Comparison of ENCODE assay signal across 4 cellular contexts in genomic region chr3:58527440-58527839, GRCh38. TPM values are rescaled to one million over a fixed set of nuclear protein-coding genes. Genes with fewer than 3 reads are reported as not detected.
"Had no signal": no experiment of that assay in that cellular context is flagged by ENCODE, and none has a peak within 500 bp of the region (broad histone marks: within the 10 kb centered on the region; RNA-seq: fewer than 3 reads in every experiment).

No MANE protein-coding gene starts in this region.

RNA-seq across cellular contexts. Expression of gene ACOX2, which starts 9.6 kb away (rescaled TPM):
- total RNA-seq: HT-29, K562 had no signal
- polyA plus RNA-seq: IgD-negative memory B cell had no signal

RNA-seq across cellular contexts. Expression of gene FAM107A, which starts 49.8 kb away (rescaled TPM):
- total RNA-seq: IMR-90 had no signal
- polyA plus RNA-seq: IgD-negative memory B cell, IMR-90, K562 had no signal
